ENCODE assay signal across 8 cellular contexts in genomic region chr12:2959194-2959507, GRCh38. TPM values are rescaled to one million over a fixed set of nuclear protein-coding genes. Genes with fewer than 3 reads are reported as not detected.
DNase-seq lines count a peak whose midpoint lies in the region; ATAC-seq and TF ChIP-seq lines count a peak whose summit lies in the region.

TEAD4 (plus strand) TSS chr12:2959397.

- H3K4me1 ChIP-seq in adrenal gland (replicated peaks in 1 of 2) (peaks cover 7 to 12% of the 10 kb centered on the region in 2 donors), right atrium auricular region (peaks cover 0 to 46% of the 10 kb centered on the region in 2 donors)

- TF ChIP-seq CTCF in adrenal gland (IDR thresholded peaks at IDR 0.05): no peak
- no peak for TF ChIP-seq CTCF in right atrium auricular region (IDR thresholded peaks at IDR 0.05)

- peak within 1 kb of the TSS in 2 of 4 donors; percentile 19 to 66 for H3K4me3 ChIP-seq in adrenal gland
- H3K4me3 ChIP-seq in right atrium auricular region: peak within 1 kb of the TSS; percentile 58 to 70

- H3K36me3 ChIP-seq in adrenal gland (replicated peaks in 1 of 2) (no peaks in the 10 kb centered on the region), right atrium auricular region (no peaks in the 10 kb centered on the region)

- no peaks in the 10 kb centered on the region for H3K9me3 ChIP-seq in adrenal gland (replicated peaks in 1 of 3)
- no peaks in the 10 kb centered on the region for H3K9me3 ChIP-seq in right atrium auricular region

- peak; percentile 46 for ATAC-seq in sciatic nerve
- ATAC-seq in HG02623 (IDR thresholded peaks at IDR 0.05; ENCODE audit: unreplicated experiment): no peak

- H3K27ac ChIP-seq in adrenal gland: peak within 1 kb of the TSS in 4 of 5 donors; percentile 1 to 94 (median 42)
- H3K27ac ChIP-seq in right atrium auricular region: peak within 1 kb of the TSS; percentile 76 to 94

- 0 to 3% (median 1%) methylated on average over 12 to 50 of the region's 50 CpGs; no CpG with 5 or more reads in 1 of the 4 donors for WGBS in adrenal gland, 4 donors

- TF ChIP-seq POLR2A in adrenal gland (IDR thresholded peaks at IDR 0.05): peak in 1 of 2 donors; percentile 26

- intact Hi-C loops in adrenal gland (cut with DNase I): no loop called here
- intact Hi-C loops in sciatic nerve (cut with DNase I): no loop called here

- peak; percentile 29 for DNase-seq in activated T-cell treated with anti-CD3 and anti-CD28 coated beads for 48 hours (ENCODE audit: low read depth)
- no peak for DNase-seq in activated T-cell treated with anti-CD3 and anti-CD28 coated beads for 4 hours
- DNase-seq in NCI-H2171 treated with DMSO at 0.1 percent for 48 hours (lab: John Stamatoyannopoulos, UW): peak; percentile 71
- DNase-seq in adrenal gland: peak in 6 of 7 donors; percentile 44 to 67 (median 54)
- no peak for DNase-seq in right atrium auricular region (ENCODE audit: low spot score)
- DNase-seq in sciatic nerve (ENCODE audit: low spot score): peak; percentile 77
- no peak for DNase-seq in NOMO-1 (lab: John Stamatoyannopoulos, UW; ENCODE audit: unreplicated experiment in 2 of 2)

- H3K27me3 ChIP-seq in adrenal gland: peaks cover 24% of the 10 kb centered on the region
- no peaks in the 10 kb centered on the region for H3K27me3 ChIP-seq in right atrium auricular region

RNA-seq across cellular contexts. Expression of gene TEAD4, which starts in this region (rescaled TPM):
- total RNA-seq in adrenal gland (10 to 100 TPM in 3 of 8 donors, 1 to 10 TPM in 5; 3.6 to 16.6 (median 8.9) TPM), right atrium auricular region (10 to 100 TPM; 12.9 to 41.5 TPM), sciatic nerve (30.1 TPM)
- polyA plus RNA-seq in adrenal gland: 1 to 10 TPM; 4.0 to 8.2 (median 5.6) TPM

Comparison
In these comparisons a context has a peak if more than half of its experiments do, and no peak if none do; other contexts are left out.
1. DNase-seq: peak in activated T-cell treated with anti-CD3 and anti-CD28 coated beads for 48 hours (single experiment), NCI-H2171 treated with DMSO at 0.1 percent for 48 hours (single experiment), adrenal gland (6 of 7) and sciatic nerve (single experiment); none in activated T-cell treated with anti-CD3 and anti-CD28 coated beads for 4 hours (single experiment), right atrium auricular region (single experiment) and NOMO-1 (0 of 2).